14 cellular contexts compared by ENCODE assay signal in genomic region chr17:66690166-66690565, GRCh38.
"Had no signal": no experiment of that assay in that cellular context is flagged by ENCODE, and none has a peak within 500 bp of the region (broad histone marks: within the 10 kb centered on the region; RNA-seq: fewer than 3 reads in every experiment).

No MANE protein-coding gene starts in this region.

- H2AFZ ChIP-seq: parathyroid adenoma had no signal

- ATAC-seq: activated T-helper 17 cell treated with anti-CD3 and anti-CD28 coated beads, Interleukin-2, amount 50 U/mL, for 72 hours; body of pancreas; left lobe of liver had no signal

- H3K9me3 ChIP-seq: body of pancreas, SJCRH30, upper lobe of left lung had no signal

- H3K27me3 Mint-ChIP-seq: activated naive CD4-positive, alpha-beta T cell treated with anti-CD3 and anti-CD28 coated beads, Interleukin-2, amount 10 ng/mL, durations not matched to agents 7 days and 5 days; activated T-helper 17 cell treated with anti-CD3 and anti-CD28 coated beads, Interleukin-2, amount 50 U/mL, for 72 hours had no signal

- H3K27me3 ChIP-seq: body of pancreas, SJCRH30, upper lobe of left lung had no signal

- H3K9me3 Mint-ChIP-seq: activated naive CD4-positive, alpha-beta T cell treated with anti-CD3 and anti-CD28 coated beads, Interleukin-2, amount 10 ng/mL, durations not matched to agents 7 days and 5 days; activated T-helper 17 cell treated with anti-CD3 and anti-CD28 coated beads, Interleukin-2, amount 50 U/mL, for 72 hours had no signal

- H3K4me3 Mint-ChIP-seq: activated naive CD4-positive, alpha-beta T cell treated with anti-CD3 and anti-CD28 coated beads, Interleukin-2, amount 10 ng/mL, durations not matched to agents 7 days and 5 days; activated T-helper 17 cell treated with anti-CD3 and anti-CD28 coated beads, Interleukin-2, amount 50 U/mL, for 72 hours had no signal

- H3K4me1 ChIP-seq: body of pancreas, parathyroid adenoma, SJCRH30 had no signal

- H3K27ac ChIP-seq: body of pancreas, parathyroid adenoma, SJCRH30, upper lobe of left lung had no signal

- DNase-seq: activated naive CD4-positive, alpha-beta T cell treated with anti-CD3 and anti-CD28 coated beads, Interleukin-2, amount 10 ng/mL, durations not matched to agents 7 days and 5 days; amniotic stem cell; body of pancreas; foreskin melanocyte; head of caudate nucleus; mesenchymal stem cell; SJCRH30; stimulated activated CD4-positive, alpha-beta T cell treated with anti-CD3 and anti-CD28 coated beads, Interleukin-4, amount 100 ng/mL, for 1 hour; stimulated activated CD8-positive, alpha-beta memory T cell treated with anti-CD3 and anti-CD28 coated beads, Interleukin-4, amount 100 ng/mL, for 48 hours; SW 1271 had no signal

- H3K9ac ChIP-seq: parathyroid adenoma had no signal

- H3K4me3 ChIP-seq: body of pancreas, SJCRH30, upper lobe of left lung had no signal

- H3K27ac Mint-ChIP-seq: activated naive CD4-positive, alpha-beta T cell treated with anti-CD3 and anti-CD28 coated beads, Interleukin-2, amount 10 ng/mL, durations not matched to agents 7 days and 5 days had no signal

- H3K79me2 ChIP-seq: parathyroid adenoma had no signal
